In the genomic region with DNA sequence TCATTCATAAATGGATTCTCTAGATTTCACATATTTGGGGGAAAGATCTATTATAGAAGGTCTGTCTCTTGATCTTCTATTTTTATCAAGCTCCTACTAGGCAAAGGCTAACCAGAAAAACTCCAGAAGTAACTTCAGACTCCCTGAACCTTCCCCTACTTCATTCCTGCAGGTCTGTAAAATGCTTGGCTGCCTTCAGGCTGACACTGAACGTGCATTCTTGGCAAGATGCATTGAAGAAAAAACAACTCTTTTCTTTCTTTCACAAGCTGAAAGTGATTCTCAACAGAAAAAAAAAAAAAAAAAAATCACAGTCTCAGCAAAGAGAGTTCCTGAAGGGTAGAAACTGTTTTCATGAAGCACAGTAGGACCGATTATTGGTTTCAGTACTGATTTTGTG, we compare ENCODE assay signal across 1 cellular context.
TF ChIP-seq lines count a peak whose summit lies in the region.

No MANE protein-coding gene starts in this region.

TF ChIP-seq in GM23338, 12 proteins besides CTCF, POLR2A, EP300 and RAD21 (continued from another document):
- TF ChIP-seq, protein P1, sequence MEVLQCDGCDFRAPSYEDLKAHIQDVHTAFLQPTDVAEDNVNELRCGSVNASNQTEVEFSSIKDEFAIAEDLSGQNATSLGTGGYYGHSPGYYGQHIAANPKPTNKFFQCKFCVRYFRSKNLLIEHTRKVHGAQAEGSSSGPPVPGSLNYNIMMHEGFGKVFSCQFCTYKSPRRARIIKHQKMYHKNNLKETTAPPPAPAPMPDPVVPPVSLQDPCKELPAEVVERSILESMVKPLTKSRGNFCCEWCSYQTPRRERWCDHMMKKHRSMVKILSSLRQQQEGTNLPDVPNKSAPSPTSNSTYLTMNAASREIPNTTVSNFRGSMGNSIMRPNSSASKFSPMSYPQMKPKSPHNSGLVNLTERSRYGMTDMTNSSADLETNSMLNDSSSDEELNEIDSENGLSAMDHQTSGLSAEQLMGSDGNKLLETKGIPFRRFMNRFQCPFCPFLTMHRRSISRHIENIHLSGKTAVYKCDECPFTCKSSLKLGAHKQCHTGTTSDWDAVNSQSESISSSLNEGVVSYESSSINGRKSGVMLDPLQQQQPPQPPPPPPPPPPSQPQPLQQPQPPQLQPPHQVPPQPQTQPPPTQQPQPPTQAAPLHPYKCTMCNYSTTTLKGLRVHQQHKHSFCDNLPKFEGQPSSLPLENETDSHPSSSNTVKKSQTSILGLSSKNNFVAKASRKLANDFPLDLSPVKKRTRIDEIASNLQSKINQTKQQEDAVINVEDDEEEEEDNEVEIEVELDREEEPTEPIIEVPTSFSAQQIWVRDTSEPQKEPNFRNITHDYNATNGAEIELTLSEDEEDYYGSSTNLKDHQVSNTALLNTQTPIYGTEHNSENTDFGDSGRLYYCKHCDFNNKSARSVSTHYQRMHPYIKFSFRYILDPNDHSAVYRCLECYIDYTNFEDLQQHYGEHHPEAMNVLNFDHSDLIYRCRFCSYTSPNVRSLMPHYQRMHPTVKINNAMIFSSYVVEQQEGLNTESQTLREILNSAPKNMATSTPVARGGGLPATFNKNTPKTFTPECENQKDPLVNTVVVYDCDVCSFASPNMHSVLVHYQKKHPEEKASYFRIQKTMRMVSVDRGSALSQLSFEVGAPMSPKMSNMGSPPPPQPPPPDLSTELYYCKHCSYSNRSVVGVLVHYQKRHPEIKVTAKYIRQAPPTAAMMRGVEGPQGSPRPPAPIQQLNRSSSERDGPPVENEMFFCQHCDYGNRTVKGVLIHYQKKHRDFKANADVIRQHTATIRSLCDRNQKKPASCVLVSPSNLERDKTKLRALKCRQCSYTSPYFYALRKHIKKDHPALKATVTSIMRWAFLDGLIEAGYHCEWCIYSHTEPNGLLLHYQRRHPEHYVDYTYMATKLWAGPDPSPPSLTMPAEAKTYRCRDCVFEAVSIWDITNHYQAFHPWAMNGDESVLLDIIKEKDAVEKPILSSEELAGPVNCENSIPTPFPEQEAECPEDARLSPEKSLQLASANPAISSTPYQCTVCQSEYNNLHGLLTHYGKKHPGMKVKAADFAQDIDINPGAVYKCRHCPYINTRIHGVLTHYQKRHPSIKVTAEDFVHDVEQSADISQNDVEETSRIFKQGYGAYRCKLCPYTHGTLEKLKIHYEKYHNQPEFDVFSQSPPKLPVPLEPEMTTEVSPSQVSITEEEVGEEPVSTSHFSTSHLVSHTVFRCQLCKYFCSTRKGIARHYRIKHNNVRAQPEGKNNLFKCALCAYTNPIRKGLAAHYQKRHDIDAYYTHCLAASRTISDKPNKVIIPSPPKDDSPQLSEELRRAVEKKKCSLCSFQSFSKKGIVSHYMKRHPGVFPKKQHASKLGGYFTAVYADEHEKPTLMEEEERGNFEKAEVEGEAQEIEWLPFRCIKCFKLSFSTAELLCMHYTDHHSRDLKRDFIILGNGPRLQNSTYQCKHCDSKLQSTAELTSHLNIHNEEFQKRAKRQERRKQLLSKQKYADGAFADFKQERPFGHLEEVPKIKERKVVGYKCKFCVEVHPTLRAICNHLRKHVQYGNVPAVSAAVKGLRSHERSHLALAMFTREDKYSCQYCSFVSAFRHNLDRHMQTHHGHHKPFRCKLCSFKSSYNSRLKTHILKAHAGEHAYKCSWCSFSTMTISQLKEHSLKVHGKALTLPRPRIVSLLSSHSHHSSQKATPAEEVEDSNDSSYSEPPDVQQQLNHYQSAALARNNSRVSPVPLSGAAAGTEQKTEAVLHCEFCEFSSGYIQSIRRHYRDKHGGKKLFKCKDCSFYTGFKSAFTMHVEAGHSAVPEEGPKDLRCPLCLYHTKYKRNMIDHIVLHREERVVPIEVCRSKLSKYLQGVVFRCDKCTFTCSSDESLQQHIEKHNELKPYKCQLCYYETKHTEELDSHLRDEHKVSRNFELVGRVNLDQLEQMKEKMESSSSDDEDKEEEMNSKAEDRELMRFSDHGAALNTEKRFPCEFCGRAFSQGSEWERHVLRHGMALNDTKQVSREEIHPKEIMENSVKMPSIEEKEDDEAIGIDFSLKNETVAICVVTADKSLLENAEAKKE (CRISPR knock-in tag; IDR thresholded peaks at IDR 0.05), result no peak
- no peak for TF ChIP-seq NANOG (IDR thresholded peaks at IDR 0.05; ENCODE audit: borderline replicate concordance)
- TF ChIP-seq CREB1 (CRISPR knock-in tag; IDR thresholded peaks at IDR 0.05; ENCODE audit: low read depth), result no peak
- TF ChIP-seq, protein P2, sequence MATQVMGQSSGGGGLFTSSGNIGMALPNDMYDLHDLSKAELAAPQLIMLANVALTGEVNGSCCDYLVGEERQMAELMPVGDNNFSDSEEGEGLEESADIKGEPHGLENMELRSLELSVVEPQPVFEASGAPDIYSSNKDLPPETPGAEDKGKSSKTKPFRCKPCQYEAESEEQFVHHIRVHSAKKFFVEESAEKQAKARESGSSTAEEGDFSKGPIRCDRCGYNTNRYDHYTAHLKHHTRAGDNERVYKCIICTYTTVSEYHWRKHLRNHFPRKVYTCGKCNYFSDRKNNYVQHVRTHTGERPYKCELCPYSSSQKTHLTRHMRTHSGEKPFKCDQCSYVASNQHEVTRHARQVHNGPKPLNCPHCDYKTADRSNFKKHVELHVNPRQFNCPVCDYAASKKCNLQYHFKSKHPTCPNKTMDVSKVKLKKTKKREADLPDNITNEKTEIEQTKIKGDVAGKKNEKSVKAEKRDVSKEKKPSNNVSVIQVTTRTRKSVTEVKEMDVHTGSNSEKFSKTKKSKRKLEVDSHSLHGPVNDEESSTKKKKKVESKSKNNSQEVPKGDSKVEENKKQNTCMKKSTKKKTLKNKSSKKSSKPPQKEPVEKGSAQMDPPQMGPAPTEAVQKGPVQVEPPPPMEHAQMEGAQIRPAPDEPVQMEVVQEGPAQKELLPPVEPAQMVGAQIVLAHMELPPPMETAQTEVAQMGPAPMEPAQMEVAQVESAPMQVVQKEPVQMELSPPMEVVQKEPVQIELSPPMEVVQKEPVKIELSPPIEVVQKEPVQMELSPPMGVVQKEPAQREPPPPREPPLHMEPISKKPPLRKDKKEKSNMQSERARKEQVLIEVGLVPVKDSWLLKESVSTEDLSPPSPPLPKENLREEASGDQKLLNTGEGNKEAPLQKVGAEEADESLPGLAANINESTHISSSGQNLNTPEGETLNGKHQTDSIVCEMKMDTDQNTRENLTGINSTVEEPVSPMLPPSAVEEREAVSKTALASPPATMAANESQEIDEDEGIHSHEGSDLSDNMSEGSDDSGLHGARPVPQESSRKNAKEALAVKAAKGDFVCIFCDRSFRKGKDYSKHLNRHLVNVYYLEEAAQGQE (IDR thresholded peaks at IDR 0.05; ENCODE audit: unreplicated experiment), result no peak
- TF ChIP-seq EZH2phosphoT487 (IDR thresholded peaks at IDR 0.05; ENCODE audit: unreplicated experiment), result no peak
